27 cellular contexts compared by ENCODE assay signal in genomic region chr12:50022903-50023302, GRCh38. TPM values are rescaled to one million over a fixed set of nuclear protein-coding genes. Genes with fewer than 3 reads are reported as not detected.
A peak's percentile ranks its signal among the peaks of the same experiment; 100 is the strongest.
DNase-seq lines count a peak whose midpoint lies in the region; ATAC-seq and TF ChIP-seq lines count a peak whose summit lies in the region.
"Had no signal": no experiment of that assay in that cellular context is flagged by ENCODE, and none has a peak within 500 bp of the region (broad histone marks: within the 10 kb centered on the region; RNA-seq: fewer than 3 reads in every experiment).

No MANE protein-coding gene starts in this region.

- 100% methylated on average over 1 of the region's 1 CpG for WGBS in mammary epithelial cell (ENCODE audit: low coverage, missing lambda C conversion rate)

- no peaks in the 10 kb centered on the region for H3F3A ChIP-seq in PC-3 (ENCODE audit: low read length, unreplicated experiment)

- H4K20me1 ChIP-seq in PC-3 (ENCODE audit: low read length) (peaks cover 25% of the 10 kb centered on the region), mammary epithelial cell (ENCODE audit: insufficient read depth, low read length) (no peaks in the 10 kb centered on the region)

- CTCF ChIA-PET in activated CD4-positive, alpha-beta T cell treated with anti-CD3 and anti-CD28 coated beads, Interleukin-2, amount 10 ng/mL, durations not matched to agents 7 days and 5 days (lab: Charles Lee): interaction anchor here (1.9 kb wide), 1 partner anchor 16 kb away, joined by 5 read pairs; no protein-coding TSS in a partner anchor
- CTCF ChIA-PET in Caco-2 (lab: Charles Lee) (no interaction called here), PC-3 (lab: Charles Lee) (interaction anchor here (0.7 kb wide), 1 partner anchor 731 kb away, joined by 4 read pairs; no protein-coding TSS in a partner anchor), mammary epithelial cell (lab: Charles Lee; ENCODE audit: low non-redundant PET) (no interaction called here)

- no peaks in the 10 kb centered on the region for H3K9me3 ChIP-seq in Caco-2
- no peaks in the 10 kb centered on the region for H3K9me3 ChIP-seq in PC-3 (ENCODE audit: low read length)
- no peaks in the 10 kb centered on the region for H3K9me3 ChIP-seq in mammary epithelial cell (replicated peaks; ENCODE audit: insufficient read depth, low read length)
- H3K9me3 ChIP-seq: BE2C, body of pancreas, heart left ventricle, transverse colon had no signal

- no peaks in the 10 kb centered on the region for H3K9me2 ChIP-seq in PC-3 (replicated peaks; ENCODE audit: low read length)

- H3K27me3 ChIP-seq in Caco-2 (replicated peaks; ENCODE audit: control insufficient read depth, insufficient read depth, low read length) (no peaks in the 10 kb centered on the region), PC-3 (ENCODE audit: low read length) (no peaks in the 10 kb centered on the region), mammary epithelial cell (ENCODE audit: insufficient read depth, low read length) (no peaks in the 10 kb centered on the region)
- H3K27me3 ChIP-seq: BE2C, body of pancreas, heart left ventricle, neural progenitor cell, transverse colon had no signal

- ATAC-seq in PC-3: no peak
- ATAC-seq: body of pancreas, HCT116, heart left ventricle, sciatic nerve had no signal

- H3K4me3 ChIP-seq in Caco-2 (ENCODE audit: low read depth, low read length) (no peak overlapping the region), PC-3 (ENCODE audit: low read length) (peak overlapping the region; percentile 82; the same call in 1 of the 2 replicates), mammary epithelial cell (replicated peaks in 1 of 3; ENCODE audit: insufficient read depth in 1 of 3, low read depth in 2 of 3, low read length in 3 of 3) (no peak overlapping the region)
- H3K4me3 ChIP-seq: body of pancreas, heart left ventricle, lung, transverse colon had no signal

- H3K4me3 Mint-ChIP-seq in activated CD4-positive, alpha-beta T cell treated with anti-CD3 and anti-CD28 coated beads, Interleukin-2, amount 10 ng/mL, durations not matched to agents 7 days and 5 days: peak overlapping the region; percentile 91
- H3K4me3 Mint-ChIP-seq in Caco-2 (ENCODE audit: unreplicated experiment): no peak overlapping the region

- no peak for TF ChIP-seq CTCF in Caco-2 (IDR thresholded peaks at IDR 0.05; ENCODE audit: insufficient read depth in 1 of 2, low read depth in 1 of 2, low read length in 1 of 2, severe bottlenecking in 1 of 2, unreplicated experiment in 1 of 2)
- no peak for TF ChIP-seq CTCF in PC-3 (conservative IDR thresholded peaks at IDR 0.05; ENCODE audit: low read depth, low read length)
- TF ChIP-seq CTCF in mammary epithelial cell (conservative IDR thresholded peaks at IDR 0.05 in 1 of 2, IDR thresholded peaks at IDR 0.05 in 1 of 2; ENCODE audit: extremely low read depth in 1 of 2, insufficient read depth in 1 of 2, low read depth in 1 of 2, low read length in 2 of 2): no peak

- H3K9me3 Mint-ChIP-seq in activated CD4-positive, alpha-beta T cell treated with anti-CD3 and anti-CD28 coated beads, Interleukin-2, amount 10 ng/mL, durations not matched to agents 7 days and 5 days: peaks cover 2% of the 10 kb centered on the region
- no peaks in the 10 kb centered on the region for H3K9me3 Mint-ChIP-seq in Caco-2 (ENCODE audit: unreplicated experiment)
- H3K9me3 Mint-ChIP-seq: neural progenitor cell had no signal

- dilution Hi-C loops in mammary epithelial cell (cut with HindIII; ENCODE audit: low sequenced_read_pairs): no loop called here

- H3K27ac ChIP-seq in PC-3 (ENCODE audit: low read length): no peak overlapping the region
- H3K27ac ChIP-seq in mammary epithelial cell (ENCODE audit: insufficient read depth, low read depth, low read length): no peak overlapping the region
- H3K27ac ChIP-seq: body of pancreas, heart left ventricle, HL-60, neural progenitor cell, transverse colon had no signal

- H3K9ac ChIP-seq in PC-3 (ENCODE audit: low read length) (no peak overlapping the region), mammary epithelial cell (ENCODE audit: insufficient read depth, low read length) (no peak overlapping the region)
- H3K9ac ChIP-seq: neural progenitor cell had no signal

- no TSS peak for BruUV-seq in Caco-2 (replicated peaks; lab: Mats Ljungman, UMichigan)
- BruUV-seq in PC-3 (replicated peaks; lab: Mats Ljungman, UMichigan): no TSS peak
- no TSS peak for BruUV-seq in mammary epithelial cell (replicated peaks; lab: Mats Ljungman, UMichigan)

- intact Hi-C loops in Caco-2 (cut with micrococcal nuclease; ENCODE audit: unreplicated experiment) (no loop called here), PC-3 (cut with micrococcal nuclease) (no loop called here), mammary epithelial cell (cut with micrococcal nuclease) (no loop called here)

- POLR2A ChIA-PET in activated CD4-positive, alpha-beta T cell treated with anti-CD3 and anti-CD28 coated beads, Interleukin-2, amount 10 ng/mL, durations not matched to agents 7 days and 5 days (lab: Charles Lee): no interaction called here
- POLR2A ChIA-PET in Caco-2 (lab: Charles Lee) (no interaction called here), PC-3 (lab: Charles Lee; ENCODE audit: unreplicated experiment) (no interaction called here)

- H3K27ac Mint-ChIP-seq in activated CD4-positive, alpha-beta T cell treated with anti-CD3 and anti-CD28 coated beads, Interleukin-2, amount 10 ng/mL, durations not matched to agents 7 days and 5 days: no peak overlapping the region
- peak overlapping the region; percentile 1 for H3K27ac Mint-ChIP-seq in Caco-2 (ENCODE audit: unreplicated experiment)
- H3K27ac Mint-ChIP-seq: neural progenitor cell had no signal

- peak overlapping the region; percentile 84 for H3K4me2 ChIP-seq in PC-3 (ENCODE audit: low read length)
- peak overlapping the region; percentile 20 for H3K4me2 ChIP-seq in mammary epithelial cell (ENCODE audit: insufficient read depth, low read depth, low read length)

- in situ Hi-C loops in mammary epithelial cell (cut with MboI; ENCODE audit: low sequenced_read_pairs in 2 of 2): no loop called here

- H2AFZ ChIP-seq in PC-3 (ENCODE audit: low read length) (no peak overlapping the region), mammary epithelial cell (ENCODE audit: low read depth, low read length) (no peak overlapping the region)
- H2AFZ ChIP-seq: neural progenitor cell had no signal

- no peaks in the 10 kb centered on the region for H3K27me3 Mint-ChIP-seq in activated CD4-positive, alpha-beta T cell treated with anti-CD3 and anti-CD28 coated beads, Interleukin-2, amount 10 ng/mL, durations not matched to agents 7 days and 5 days
- no peaks in the 10 kb centered on the region for H3K27me3 Mint-ChIP-seq in Caco-2 (ENCODE audit: insufficient read depth, unreplicated experiment)

- H3K79me2 ChIP-seq in PC-3 (ENCODE audit: low read length) (peaks cover 74% of the 10 kb centered on the region), mammary epithelial cell (ENCODE audit: insufficient read depth, low read length) (peaks cover 73% of the 10 kb centered on the region)

- H3K4me1 ChIP-seq in Caco-2: peaks cover 8% of the 10 kb centered on the region
- peaks cover 14% of the 10 kb centered on the region for H3K4me1 ChIP-seq in PC-3 (ENCODE audit: insufficient read depth, low read length)
- H3K4me1 ChIP-seq in mammary epithelial cell (ENCODE audit: insufficient read depth, low read length): peaks cover 7% of the 10 kb centered on the region

- DNase-seq in activated CD4-positive, alpha-beta T cell treated with anti-CD3 and anti-CD28 coated beads, Interleukin-2, amount 10 ng/mL, durations not matched to agents 7 days and 5 days: no peak
- DNase-seq in activated CD4-positive, alpha-beta T cell treated with anti-CD3 and anti-CD28 coated beads for 4 hours: no peak
- DNase-seq in Caco-2: no peak
- no peak for DNase-seq in PC-3
- no peak for DNase-seq in mammary epithelial cell
- no peak for DNase-seq in C1 segment of cervical spinal cord (lab: John Stamatoyannopoulos, UW)
- DNase-seq in glomerular visceral epithelial cell (ENCODE audit: extremely low spot score): no peak
- DNase-seq in ureter (ENCODE audit: low spot score): no peak
- DNase-seq: BE2C; body of pancreas; effector CD8-positive, alpha-beta T cell; heart left ventricle; kidney glomerular epithelial cell; NCI-H146; NCI-H446 treated with DMSO at 0.1 percent for 48 hours; posterior cingulate gyrus; SIG-M5; stimulated activated CD4-positive, alpha-beta T cell treated with anti-CD3 and anti-CD28 coated beads, Interleukin-15, amount 100 ng/mL, for 24 hours; transverse colon had no signal

- peaks cover 53% of the 10 kb centered on the region for H3K4me1 Mint-ChIP-seq in activated CD4-positive, alpha-beta T cell treated with anti-CD3 and anti-CD28 coated beads, Interleukin-2, amount 10 ng/mL, durations not matched to agents 7 days and 5 days
- H3K4me1 Mint-ChIP-seq in Caco-2 (ENCODE audit: low read depth, unreplicated experiment): peaks cover 35% of the 10 kb centered on the region

- peaks cover 37% of the 10 kb centered on the region for H3K36me3 Mint-ChIP-seq in activated CD4-positive, alpha-beta T cell treated with anti-CD3 and anti-CD28 coated beads, Interleukin-2, amount 10 ng/mL, durations not matched to agents 7 days and 5 days (ENCODE audit: low read depth)
- H3K36me3 Mint-ChIP-seq in Caco-2 (ENCODE audit: insufficient read depth, unreplicated experiment): peaks cover 26% of the 10 kb centered on the region

- H3K36me3 ChIP-seq in Caco-2 (ENCODE audit: control insufficient read depth, insufficient read depth, low read length): no peaks in the 10 kb centered on the region
- H3K36me3 ChIP-seq in PC-3 (ENCODE audit: low read depth, low read length): peaks cover 16% of the 10 kb centered on the region
- peaks cover 3% of the 10 kb centered on the region for H3K36me3 ChIP-seq in mammary epithelial cell (ENCODE audit: insufficient read depth, low read length)
- H3K36me3 ChIP-seq: heart left ventricle, neural progenitor cell, transverse colon had no signal

RNA-seq across cellular contexts. Expression of gene RACGAP1, which starts 2.4 kb away (rescaled TPM):
- 100 to 1,000 TPM; 177 to 183 TPM for total RNA-seq in activated CD4-positive, alpha-beta T cell treated with anti-CD3 and anti-CD28 coated beads, Interleukin-2, amount 10 ng/mL, durations not matched to agents 7 days and 5 days
- 122 and 131 TPM in 2 replicates for total RNA-seq in Caco-2 (2022)
- total RNA-seq in PC-3 (2014; rRNA removed): 95.3 and 97.9 TPM in 2 replicates
- total RNA-seq in mammary epithelial cell: 10 to 100 TPM; 24.2 to 91.8 TPM
- 52.7 TPM for polyA plus RNA-seq in mammary epithelial cell
- polyA minus RNA-seq in mammary epithelial cell: 113 TPM
- 5.3 TPM for total RNA-seq in ureter

RNA-seq across cellular contexts. Expression of gene ASIC1, which starts 34.5 kb away (rescaled TPM):
- 10 to 100 TPM in 1 of 2 experiments, 1 to 10 TPM in 1; 8.7 to 10.1 TPM for total RNA-seq in activated CD4-positive, alpha-beta T cell treated with anti-CD3 and anti-CD28 coated beads, Interleukin-2, amount 10 ng/mL, durations not matched to agents 7 days and 5 days
- total RNA-seq in Caco-2 (2022) (15.6 and 17.8 TPM in 2 replicates), PC-3 (2014; rRNA removed) (6.0 and 6.3 TPM in 2 replicates), mammary epithelial cell (10 to 100 TPM in 1 of 2 donors, 1 to 10 TPM in 1; 3.0 to 10.5 TPM), ureter (1.6 TPM)
- 6.4 TPM for polyA plus RNA-seq in mammary epithelial cell
- polyA minus RNA-seq in mammary epithelial cell: 4.3 TPM

RNA-seq across cellular contexts. Expression of gene AQP6, which starts 50.2 kb away (rescaled TPM):
- total RNA-seq in activated CD4-positive, alpha-beta T cell treated with anti-CD3 and anti-CD28 coated beads, Interleukin-2, amount 10 ng/mL, durations not matched to agents 7 days and 5 days: not detected
- total RNA-seq in Caco-2 (2022) (not detected in 2 replicates), PC-3 (2014; rRNA removed) (not detected in 2 replicates), mammary epithelial cell (under 1 TPM in 1 of 2 donors, not detected in 1; 0.14 TPM), ureter (not detected)
- 0.09 TPM for polyA plus RNA-seq in mammary epithelial cell
- not detected for polyA minus RNA-seq in mammary epithelial cell
- total RNA-seq: A172, body of pancreas, epithelial cell of proximal tubule, fibroblast of villous mesenchyme, heart left ventricle had no signal

Comparison
In these comparisons a context has a peak if more than half of its experiments do, and no peak if none do; other contexts are left out.
1. CTCF ChIA-PET loops: an anchor here in activated CD4-positive, alpha-beta T cell treated with anti-CD3 and anti-CD28 coated beads, Interleukin-2, amount 10 ng/mL, durations not matched to agents 7 days and 5 days (1.9 kb wide) and PC-3 (0.7 kb wide); none called in Caco-2 and mammary epithelial cell.